ENCODE assay signal across 22 cellular contexts in the genomic region with DNA sequence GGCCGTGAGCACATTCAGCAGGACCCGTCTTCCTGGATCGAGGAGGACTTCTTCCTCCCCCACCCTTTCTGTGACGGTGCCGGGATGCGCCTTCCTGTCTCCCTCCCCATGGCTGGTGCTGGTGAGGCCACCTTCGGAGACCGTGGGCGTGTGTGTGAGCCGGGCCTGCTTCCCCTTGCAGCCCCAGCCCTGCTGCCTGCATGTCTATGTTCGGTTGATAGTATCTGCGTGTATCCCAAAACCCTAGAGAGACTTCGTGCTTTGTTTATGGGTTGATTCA.
"Had no signal": no experiment of that assay in that cellular context is flagged by ENCODE, and none has a peak within 500 bp of the region (broad histone marks: within the 10 kb centered on the region; RNA-seq: fewer than 3 reads in every experiment).

No MANE protein-coding gene starts in this region.

- H3K27me3 Mint-ChIP-seq: effector memory CD8-positive, alpha-beta T cell; stimulated activated naive CD8-positive, alpha-beta T cell treated with anti-CD3 and anti-CD28 coated beads, Interleukin-15, amount 100 ng/mL, for 72 hours had no signal

- H3K4me3 ChIP-seq: ascending aorta, dorsolateral prefrontal cortex, esophagus muscularis mucosa, hepatocyte, ovary, prostate gland, tibial nerve had no signal

- H3K36me3 ChIP-seq: brain microvascular endothelial cell, ovary had no signal

- FAIRE-seq: colon, frontal cortex, urothelium cell line had no signal

- H3K27me3 ChIP-seq: ascending aorta, brain microvascular endothelial cell, dorsolateral prefrontal cortex, esophagus muscularis mucosa, hepatocyte, ovary, tibial nerve had no signal

- DNase-seq: activated CD4-positive, alpha-beta T cell treated with anti-CD3 and anti-CD28 coated beads for 1 hour; activated CD4-positive, alpha-beta T cell treated with anti-CD3 and anti-CD28 coated beads, Interleukin-2, amount 50 U/mL, for 1 hour; activated CD8-positive, alpha-beta T cell treated with anti-CD3 and anti-CD28 coated beads, Interleukin-2, amount 10 ng/mL, durations not matched to agents 7 days and 5 days; brain microvascular endothelial cell; central memory CD4-positive, alpha-beta T cell; dorsolateral prefrontal cortex; effector memory CD8-positive, alpha-beta T cell; glutamatergic neuron; immature natural killer cell; mesenchymal stem cell; ovary; stimulated activated CD4-positive, alpha-beta T cell treated with anti-CD3 and anti-CD28 coated beads, Interleukin-12 subunit alpha, Interleukin-12 subunit beta, amount 100 ng/mL, for 4 hours; stimulated activated naive CD8-positive, alpha-beta T cell treated with anti-CD3 and anti-CD28 coated beads, Interleukin-15, amount 100 ng/mL, for 72 hours had no signal

- H3K4me3 Mint-ChIP-seq: activated CD8-positive, alpha-beta T cell treated with anti-CD3 and anti-CD28 coated beads, Interleukin-2, amount 10 ng/mL, durations not matched to agents 7 days and 5 days; effector memory CD8-positive, alpha-beta T cell; immature natural killer cell; stimulated activated naive CD8-positive, alpha-beta T cell treated with anti-CD3 and anti-CD28 coated beads, Interleukin-15, amount 100 ng/mL, for 72 hours had no signal

- H3K4me1 Mint-ChIP-seq: immature natural killer cell; stimulated activated naive CD8-positive, alpha-beta T cell treated with anti-CD3 and anti-CD28 coated beads, Interleukin-15, amount 100 ng/mL, for 72 hours had no signal

- H3K9me3 Mint-ChIP-seq: activated naive CD4-positive, alpha-beta T cell treated with anti-CD3 and anti-CD28 coated beads, Interleukin-2, amount 50 U/mL, for 72 hours; effector memory CD8-positive, alpha-beta T cell; immature natural killer cell; stimulated activated naive CD8-positive, alpha-beta T cell treated with anti-CD3 and anti-CD28 coated beads, Interleukin-15, amount 100 ng/mL, for 72 hours had no signal

- H3K4me1 ChIP-seq: ascending aorta, esophagus muscularis mucosa, prostate gland, tibial nerve had no signal

- ATAC-seq: activated CD8-positive, alpha-beta T cell treated with anti-CD3 and anti-CD28 coated beads, Interleukin-2, amount 10 ng/mL, durations not matched to agents 7 days and 5 days; activated naive CD4-positive, alpha-beta T cell treated with anti-CD3 and anti-CD28 coated beads, Interleukin-2, amount 50 U/mL, for 72 hours; effector memory CD8-positive, alpha-beta T cell; stimulated activated naive CD8-positive, alpha-beta T cell treated with anti-CD3 and anti-CD28 coated beads, Interleukin-15, amount 100 ng/mL, for 72 hours had no signal

- H3K27ac Mint-ChIP-seq: activated CD8-positive, alpha-beta T cell treated with anti-CD3 and anti-CD28 coated beads, Interleukin-2, amount 10 ng/mL, durations not matched to agents 7 days and 5 days; effector memory CD8-positive, alpha-beta T cell; immature natural killer cell had no signal

- H3K9me3 ChIP-seq: ascending aorta, esophagus muscularis mucosa, ovary, prostate gland, tibial nerve had no signal

- H3K27ac ChIP-seq: ascending aorta, brain microvascular endothelial cell, dorsolateral prefrontal cortex, esophagus muscularis mucosa, hepatocyte, ovary, prostate gland, tibial nerve had no signal
